ENCODE assay signal across 25 cellular contexts in genomic region chr1:195761102-195761501, GRCh38.
DNase-seq lines count a peak whose midpoint lies in the region; ATAC-seq and TF ChIP-seq lines count a peak whose summit lies in the region.
"Had no signal": no experiment of that assay in that cellular context is flagged by ENCODE, and none has a peak within 500 bp of the region (broad histone marks: within the 10 kb centered on the region; RNA-seq: fewer than 3 reads in every experiment).

No MANE protein-coding gene starts in this region.

- ATAC-seq in psoas muscle, result no peak

- peaks cover 11% of the 10 kb centered on the region for H3K4me1 Mint-ChIP-seq in MCF 10A (ENCODE audit: insufficient read depth, unreplicated experiment)
- H3K4me1 Mint-ChIP-seq: CD14-positive monocyte; CD8-positive, alpha-beta memory T cell had no signal

- H3K27ac Mint-ChIP-seq in MCF 10A (ENCODE audit: low read depth, unreplicated experiment), result no peak overlapping the region
- H3K27ac Mint-ChIP-seq: CD14-positive monocyte; CD8-positive, alpha-beta memory T cell had no signal

- POLR2A ChIA-PET in MCF 10A (lab: Yijun Ruan, JAX), result interaction anchor here (0.6 to 1.0 kb wide), 2 partner anchors 11 to 1713 kb away, joined by 3 to 4 read pairs; no protein-coding TSS in a partner anchor

- no peak overlapping the region for H3K27ac ChIP-seq in breast epithelium
- H3K27ac ChIP-seq in SU-DHL-6 (ENCODE audit: low read depth, low read length), result no peak overlapping the region
- H3K27ac ChIP-seq in psoas muscle, result no peak overlapping the region
- H3K27ac ChIP-seq: RWPE1 had no signal

- H3K9me3 ChIP-seq in breast epithelium (peaks cover 0 to 5% of the 10 kb centered on the region in 2 donors), SU-DHL-6 (ENCODE audit: insufficient read depth, low read length) (no peaks in the 10 kb centered on the region), psoas muscle (no peaks in the 10 kb centered on the region)
- H3K9me3 ChIP-seq: BE2C had no signal

- intact Hi-C loops in MCF 10A (cut with micrococcal nuclease), result no loop called here
- intact Hi-C loops in breast epithelium (cut with DNase I; ENCODE audit: low total_unique reads), result no loop called here
- intact Hi-C loops in psoas muscle (cut with DNase I), result no loop called here

- H3K36me3 ChIP-seq in breast epithelium (no peaks in the 10 kb centered on the region), SU-DHL-6 (ENCODE audit: low read length) (no peaks in the 10 kb centered on the region), psoas muscle (ENCODE audit: insufficient read depth in 1 of 2, low read depth in 1 of 2) (no peaks in the 10 kb centered on the region)
- H3K36me3 ChIP-seq: BE2C had no signal

- H3K4me3 Mint-ChIP-seq in MCF 10A (ENCODE audit: unreplicated experiment), result no peak overlapping the region
- H3K4me3 Mint-ChIP-seq: CD14-positive monocyte; CD8-positive, alpha-beta memory T cell had no signal

- H3K79me2 ChIP-seq in SU-DHL-6 (ENCODE audit: insufficient read depth, low read length), result no peaks in the 10 kb centered on the region

- H3K4me3 ChIP-seq in breast epithelium (no peak overlapping the region), SU-DHL-6 (ENCODE audit: insufficient read depth, low read length, poor library complexity, severe bottlenecking) (no peak overlapping the region), epithelial cell of esophagus (ENCODE audit: low read length) (no peak overlapping the region), psoas muscle (no peak overlapping the region)

- H3K9ac ChIP-seq in SU-DHL-6 (ENCODE audit: low read length), result no peak overlapping the region

- CTCF ChIA-PET in MCF 10A (lab: Yijun Ruan, JAX), result interaction anchor here (0.6 kb wide), 1 partner anchor 1946 kb away, joined by 4 read pairs; no protein-coding TSS in a partner anchor

- BruUV-seq in MCF 10A (replicated peaks; lab: Mats Ljungman, UMichigan), result no TSS peak

- no peaks in the 10 kb centered on the region for H3K36me3 Mint-ChIP-seq in MCF 10A (ENCODE audit: insufficient read depth, unreplicated experiment)
- H3K36me3 Mint-ChIP-seq: CD14-positive monocyte; CD8-positive, alpha-beta memory T cell had no signal

- TF ChIP-seq CTCF in MCF 10A (IDR thresholded peaks at IDR 0.05; ENCODE audit: unreplicated experiment) (no peak), breast epithelium (IDR thresholded peaks at IDR 0.05) (no peak), SU-DHL-6 (IDR thresholded peaks at IDR 0.05; ENCODE audit: insufficient read depth, low read length, poor library complexity, severe bottlenecking) (no peak), epithelial cell of esophagus (IDR thresholded peaks at IDR 0.05; ENCODE audit: insufficient read depth, low read depth, low read length, missing control alignments) (no peak), psoas muscle (IDR thresholded peaks at IDR 0.05) (no peak)

- no peaks in the 10 kb centered on the region for H3K9me2 ChIP-seq in SU-DHL-6 (replicated peaks; ENCODE audit: insufficient read depth, low read length)

- DNase-seq in MCF 10A (ENCODE audit: unreplicated experiment) (peak; percentile 43), breast epithelium (ENCODE audit: low spot score in 2 of 2) (no peak), epithelial cell of esophagus (ENCODE audit: low read depth) (peak; percentile 79), psoas muscle (no peak), T-helper 2 cell (no peak), mucosa of gallbladder (ENCODE audit: low spot score) (no peak)
- DNase-seq: 8988T; ACHN; BE2C; CD8-positive, alpha-beta memory T cell; DMS79 treated with DMSO at 0.1 percent for 48 hours; GOT3; HCEC 1CT; Karpas-422; NCI-H1092 treated with DMSO at 0.1 percent for 48 hours; NCI-H1436; NCI-H187; NCI-H2081 treated with DMSO at 0.1 percent for 48 hours; NCI-H446; NCI-H524 treated with DMSO at 0.1 percent for 48 hours; NCI-H82; SHP77 had no signal

- no peaks in the 10 kb centered on the region for H3K4me1 ChIP-seq in breast epithelium
- H3K4me1 ChIP-seq in psoas muscle, result no peaks in the 10 kb centered on the region
- H3K4me1 ChIP-seq: BE2C had no signal

- H3F3A ChIP-seq in SU-DHL-6 (ENCODE audit: insufficient read depth), result no peaks in the 10 kb centered on the region

- no peaks in the 10 kb centered on the region for H3K9me3 Mint-ChIP-seq in MCF 10A (ENCODE audit: unreplicated experiment)

- H3K27me3 Mint-ChIP-seq in MCF 10A (ENCODE audit: insufficient read depth, unreplicated experiment), result no peaks in the 10 kb centered on the region
- H3K27me3 Mint-ChIP-seq: CD8-positive, alpha-beta memory T cell had no signal

- no peak for TF ChIP-seq POLR2A in breast epithelium (IDR thresholded peaks at IDR 0.05)

- H4K20me1 ChIP-seq in SU-DHL-6 (ENCODE audit: low read depth, low read length), result no peaks in the 10 kb centered on the region

- H3K4me2 ChIP-seq in SU-DHL-6 (ENCODE audit: low read depth, low read length, poor library complexity, severe bottlenecking), result no peak overlapping the region

- peak overlapping the region; percentile 1 for H2AFZ ChIP-seq in SU-DHL-6 (ENCODE audit: low read depth, low read length, severe bottlenecking)

- H3K27me3 ChIP-seq in breast epithelium (no peaks in the 10 kb centered on the region), SU-DHL-6 (ENCODE audit: low read length) (no peaks in the 10 kb centered on the region), psoas muscle (ENCODE audit: insufficient read depth in 3 of 3, low read length in 2 of 3) (no peaks in the 10 kb centered on the region)
- H3K27me3 ChIP-seq: BE2C had no signal

Comparison
In these comparisons a context has a peak if more than half of its experiments do, and no peak if none do; other contexts are left out.
1. DNase-seq: peak in MCF 10A (single experiment) and epithelial cell of esophagus (single experiment); none in breast epithelium (0 of 2), psoas muscle (0 of 2), T-helper 2 cell (0 of 5) and mucosa of gallbladder (single experiment).